Comparison of ENCODE assay signal across 8 cellular contexts in genomic region chr22:19479358-19480172, GRCh38. TPM values are rescaled to one million over a fixed set of nuclear protein-coding genes. Genes with fewer than 3 reads are reported as not detected.
A peak's percentile ranks its signal among the peaks of the same experiment; 100 is the strongest.
DNase-seq lines count a peak whose midpoint lies in the region; ATAC-seq and TF ChIP-seq lines count a peak whose summit lies in the region.

A gene with protein sequence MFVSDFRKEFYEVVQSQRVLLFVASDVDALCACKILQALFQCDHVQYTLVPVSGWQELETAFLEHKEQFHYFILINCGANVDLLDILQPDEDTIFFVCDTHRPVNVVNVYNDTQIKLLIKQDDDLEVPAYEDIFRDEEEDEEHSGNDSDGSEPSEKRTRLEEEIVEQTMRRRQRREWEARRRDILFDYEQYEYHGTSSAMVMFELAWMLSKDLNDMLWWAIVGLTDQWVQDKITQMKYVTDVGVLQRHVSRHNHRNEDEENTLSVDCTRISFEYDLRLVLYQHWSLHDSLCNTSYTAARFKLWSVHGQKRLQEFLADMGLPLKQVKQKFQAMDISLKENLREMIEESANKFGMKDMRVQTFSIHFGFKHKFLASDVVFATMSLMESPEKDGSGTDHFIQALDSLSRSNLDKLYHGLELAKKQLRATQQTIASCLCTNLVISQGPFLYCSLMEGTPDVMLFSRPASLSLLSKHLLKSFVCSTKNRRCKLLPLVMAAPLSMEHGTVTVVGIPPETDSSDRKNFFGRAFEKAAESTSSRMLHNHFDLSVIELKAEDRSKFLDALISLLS (plus strand): TSS chr22:19479920. CDS start chr22:19479969, 49 bp downstream.

- DNase-seq in ACHN (peak; percentile 96), NCI-H2227 (lab: John Stamatoyannopoulos, UW; ENCODE audit: unreplicated experiment) (peak; percentile 98), WERI-Rb-1 (peak; percentile 96), mammary epithelial cell (peak; percentile 98)

- CTCF ChIA-PET in mammary epithelial cell (lab: Charles Lee; ENCODE audit: low non-redundant PET) = interaction anchor here (0.7 to 0.9 kb wide), 2 partner anchors 150 to 222 kb away, joined by 4 to 8 read pairs; no protein-coding TSS in a partner anchor

- WGBS in mammary epithelial cell (ENCODE audit: low coverage, missing lambda C conversion rate) = 1% methylated on average over 27 of the region's 50 CpGs

- TF ChIP-seq CTCF in WERI-Rb-1 (IDR thresholded peaks at IDR 0.05; ENCODE audit: low read depth, low read length) = no peak
- TF ChIP-seq CTCF in mammary epithelial cell (conservative IDR thresholded peaks at IDR 0.05 in 1 of 2, IDR thresholded peaks at IDR 0.05 in 1 of 2; ENCODE audit: extremely low read depth in 1 of 2, insufficient read depth in 1 of 2, low read depth in 1 of 2, low read length in 2 of 2) = no peak

- dilution Hi-C loops in mammary epithelial cell (cut with HindIII; ENCODE audit: low sequenced_read_pairs) = no loop called here

- H3K27ac ChIP-seq in WERI-Rb-1 (peak within 1 kb of the TSS; percentile 98), mammary epithelial cell (ENCODE audit: insufficient read depth, low read depth, low read length) (peak within 1 kb of the TSS; percentile 100), skeletal muscle tissue (ENCODE audit: low read depth, low read length) (peak within 1 kb of the TSS; percentile 100)

- H3K36me3 ChIP-seq in WERI-Rb-1 = peaks cover 45% of the 10 kb centered on the region
- peaks cover 10% of the 10 kb centered on the region for H3K36me3 ChIP-seq in mammary epithelial cell (ENCODE audit: insufficient read depth, low read length)
- peaks cover 7 to 10% (median 10%) of the 10 kb centered on the region in 3 donors for H3K36me3 ChIP-seq in skeletal muscle tissue (ENCODE audit: control insufficient read depth in 3 of 3, insufficient read depth in 3 of 3, low read length in 3 of 3)

- no peaks in the 10 kb centered on the region for H4K20me1 ChIP-seq in mammary epithelial cell (ENCODE audit: insufficient read depth, low read length)

- no TSS peak for BruUV-seq in mammary epithelial cell (replicated peaks; lab: Mats Ljungman, UMichigan)

- H3K9ac ChIP-seq in mammary epithelial cell (ENCODE audit: insufficient read depth, low read length) = peak within 1 kb of the TSS; percentile 100
- peak within 1 kb of the TSS; percentile 89 to 96 (median 94) for H3K9ac ChIP-seq in skeletal muscle tissue (ENCODE audit: low read depth in 1 of 3, low read length in 3 of 3)

- H3K9me3 ChIP-seq in WERI-Rb-1 (ENCODE audit: severe bottlenecking) (no peaks in the 10 kb centered on the region), mammary epithelial cell (replicated peaks; ENCODE audit: insufficient read depth, low read length) (no peaks in the 10 kb centered on the region), iPS-18c (ENCODE audit: control insufficient read depth, insufficient read depth, low read length) (no peaks in the 10 kb centered on the region), skeletal muscle tissue (ENCODE audit: control insufficient read depth in 3 of 3, low read length in 3 of 3) (no peaks in the 10 kb centered on the region)

- peak within 1 kb of the TSS; percentile 91 for H3K4me2 ChIP-seq in mammary epithelial cell (ENCODE audit: insufficient read depth, low read depth, low read length)

- intact Hi-C loops in mammary epithelial cell (cut with micrococcal nuclease) = loop anchor here (1.0 to 5.0 kb wide), 6 partner anchors 32 to 527 kb away; partner anchors contain the start of genes C22orf39, CLTCL1, MRPL40 and SLC25A1

- H3K27me3 ChIP-seq in WERI-Rb-1 (ENCODE audit: insufficient read depth, low read depth, severe bottlenecking) = no peaks in the 10 kb centered on the region
- no peaks in the 10 kb centered on the region for H3K27me3 ChIP-seq in mammary epithelial cell (ENCODE audit: insufficient read depth, low read length)
- no peaks in the 10 kb centered on the region for H3K27me3 ChIP-seq in skeletal muscle tissue (ENCODE audit: control insufficient read depth in 3 of 3, insufficient read depth in 3 of 3, low read length in 3 of 3)

- H3K4me1 ChIP-seq in mammary epithelial cell (ENCODE audit: insufficient read depth, low read length) (peaks cover 30% of the 10 kb centered on the region), skeletal muscle tissue (ENCODE audit: control insufficient read depth in 3 of 3, insufficient read depth in 3 of 3, low read length in 3 of 3) (peaks cover 22 to 34% (median 24%) of the 10 kb centered on the region in 3 donors)

- H2AFZ ChIP-seq in mammary epithelial cell (ENCODE audit: low read depth, low read length) = peak within 1 kb of the TSS; percentile 96

- in situ Hi-C loops in ACHN (cut with HindIII; ENCODE audit: low pct_ligation_motif_present, low pct_unique_long_range_greater_than_20kb, low sequenced_read_pairs) = no loop called here
- in situ Hi-C loops in mammary epithelial cell (cut with MboI; ENCODE audit: low sequenced_read_pairs in 2 of 2) = no loop called here

- ATAC-seq in GM18873 (IDR thresholded peaks at IDR 0.05; ENCODE audit: low FRiP score, unreplicated experiment) = peak; percentile 70
- ATAC-seq in HG03139 (IDR thresholded peaks at IDR 0.05; ENCODE audit: unreplicated experiment) = peak; percentile 86

- H3K79me2 ChIP-seq in mammary epithelial cell (ENCODE audit: insufficient read depth, low read length) = peaks cover 68% of the 10 kb centered on the region

- peak within 1 kb of the TSS; percentile 80 for H3K4me3 ChIP-seq in WERI-Rb-1 (ENCODE audit: low read depth, low read length)
- H3K4me3 ChIP-seq in mammary epithelial cell (replicated peaks in 1 of 3; ENCODE audit: insufficient read depth in 1 of 3, low read depth in 2 of 3, low read length in 3 of 3) = peak within 1 kb of the TSS; percentile 40 to 93 (median 91)
- peak within 1 kb of the TSS; percentile 88 for H3K4me3 ChIP-seq in iPS-18c (ENCODE audit: insufficient read depth, low read depth, low read length)
- H3K4me3 ChIP-seq in skeletal muscle tissue (ENCODE audit: low read length in 3 of 3) = peak within 1 kb of the TSS; percentile 80 to 96 (median 95)

RNA-seq across cellular contexts. Expression of the gene that starts here (rescaled TPM):
- 10 to 100 TPM in 1 of 2 donors, 1 to 10 TPM in 1; 2.2 to 31.1 TPM for total RNA-seq in mammary epithelial cell
- 49.3 TPM for polyA plus RNA-seq in mammary epithelial cell
- 33.7 TPM for polyA minus RNA-seq in mammary epithelial cell
- 3.1 TPM for total RNA-seq in skeletal muscle tissue

Comparison
In these comparisons a context has a peak if more than half of its experiments do, and no peak if none do; other contexts are left out.
1. Peak in every context shown above with its lines: DNase-seq, ATAC-seq, H3K4me3 ChIP-seq and H3K27ac ChIP-seq.